In the genomic region with DNA sequence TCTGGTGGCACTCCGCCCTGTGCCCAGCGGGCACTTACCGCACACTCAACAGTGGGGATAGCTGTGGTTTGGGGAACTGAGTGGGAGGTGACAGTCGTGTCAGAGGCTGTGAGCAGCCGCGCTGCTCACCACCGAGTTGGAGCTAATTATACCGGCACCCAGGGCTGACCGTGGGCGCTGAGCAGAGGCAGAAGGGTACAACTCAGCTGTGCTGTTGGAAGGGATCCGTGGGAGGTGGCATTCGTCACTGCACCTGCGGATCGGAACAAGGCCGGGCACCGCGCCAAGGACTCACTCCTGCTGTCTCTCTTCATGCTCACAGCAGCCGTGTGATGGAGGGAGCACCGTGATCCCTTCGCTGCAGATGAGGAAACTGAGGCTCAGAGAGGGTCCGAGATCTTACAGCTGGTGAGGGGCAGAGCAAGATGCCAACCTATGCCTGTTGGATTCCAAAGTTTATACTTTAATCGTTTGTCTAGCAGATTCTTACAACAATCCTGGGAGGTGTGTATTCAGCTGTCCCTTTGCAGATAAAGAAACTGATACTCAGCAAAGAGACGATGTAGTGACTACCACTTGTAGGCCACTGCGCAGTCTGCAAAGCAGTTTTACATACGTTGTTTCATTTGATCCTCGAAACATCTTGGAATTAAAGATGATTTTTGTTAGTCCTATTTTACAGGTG, we compare ENCODE assay signal across 8 cellular contexts. TPM values are rescaled to one million over a fixed set of nuclear protein-coding genes. Genes with fewer than 3 reads are reported as not detected.
DNase-seq lines count a peak whose midpoint lies in the region; ATAC-seq, FAIRE-seq and TF ChIP-seq lines count a peak whose summit lies in the region.

No MANE protein-coding gene starts in this region.

- TF ChIP-seq CTCF in H1 (IDR thresholded peaks at IDR 0.05; ENCODE audit: control extremely low read depth in 1 of 3, insufficient read depth in 1 of 3, low read depth in 1 of 3, low read length in 3 of 3) = no peak

- H4K8ac ChIP-seq in H1 (ENCODE audit: extremely low read depth, insufficient read depth, low read length) = no peak overlapping the region

- no peaks in the 10 kb centered on the region for H3K27me3 Mint-ChIP-seq in activated CD4-positive, alpha-beta memory T cell treated with anti-CD3 and anti-CD28 coated beads, Interleukin-2, amount 10 ng/mL, durations not matched to agents 7 days and 5 days

- H2BK20ac ChIP-seq in H1 (ENCODE audit: low read length) = no peak overlapping the region

- no peak overlapping the region for H2BK120ac ChIP-seq in H1 (replicated peaks; ENCODE audit: low read depth, low read length)

- POLR2A ChIA-PET in activated CD4-positive, alpha-beta memory T cell treated with anti-CD3 and anti-CD28 coated beads, Interleukin-2, amount 10 ng/mL, durations not matched to agents 7 days and 5 days (lab: Charles Lee) = interaction anchor here (0.9 to 2.0 kb wide), 7 partner anchors 18 to 472 kb away, joined by 4 to 7 read pairs (median 4); a partner anchor contains a TSS
- POLR2A ChIA-PET in H1 (lab: Charles Lee; ENCODE audit: partially characterized antibody) = interaction anchor here (0.7 to 3.3 kb wide), 3 partner anchors 16 to 52 kb away, joined by 3 to 17 read pairs (median 4); no protein-coding TSS in a partner anchor

- no peak for FAIRE-seq in H1 (lab: Jason Lieb, UNC)

- no peaks in the 10 kb centered on the region; a peak in 1 of 8 replicates for H3K36me3 ChIP-seq in H1 (ENCODE audit: control insufficient read depth in 2 of 4, insufficient read depth in 4 of 4, low read length in 3 of 4)

- no peak overlapping the region for H3K14ac ChIP-seq in H1 (ENCODE audit: insufficient read length)

- DNase-seq in NCI-H2196 (lab: John Stamatoyannopoulos, UW; ENCODE audit: unreplicated experiment) (peak; percentile 84), H1 (ENCODE audit: low read depth in 1 of 2, low spot score in 2 of 2) (no peak), myocyte (ENCODE audit: low read depth) (peak; percentile 94), KBM-7 (no peak)
- DNase-seq in activated CD4-positive, alpha-beta memory T cell treated with anti-CD3 and anti-CD28 coated beads, Interleukin-2, amount 10 ng/mL, durations not matched to agents 7 days and 5 days = peak; percentile 67
- DNase-seq in stimulated activated CD8-positive, alpha-beta memory T cell treated with anti-CD3 and anti-CD28 coated beads, Interleukin-7, amount 100 ng/mL, for 4 hours (ENCODE audit: low read depth in 2 of 2) = peak; percentile 88 to 91

- peaks cover 5 to 32% of the 10 kb centered on the region in 2 experiments for H3K79me2 ChIP-seq in H1 (ENCODE audit: control insufficient read depth in 1 of 2, insufficient read depth in 2 of 2, low read length in 2 of 2)

- H3K4me3 ChIP-seq in H1 (ENCODE audit: extremely low read depth in 1 of 4, insufficient read depth in 2 of 4, low read depth in 3 of 4, low read length in 4 of 4) = peak overlapping the region; percentile 72 to 88 (median 82)

- peaks cover 62% of the 10 kb centered on the region for H3K4me1 Mint-ChIP-seq in activated CD4-positive, alpha-beta memory T cell treated with anti-CD3 and anti-CD28 coated beads, Interleukin-2, amount 10 ng/mL, durations not matched to agents 7 days and 5 days

- H3K9me3 ChIP-seq in H1 (ENCODE audit: insufficient read depth in 2 of 2, low read depth in 1 of 2, low read length in 1 of 2) = no peaks in the 10 kb centered on the region

- no peak overlapping the region for H2BK12ac ChIP-seq in H1 (ENCODE audit: low read depth, low read length)

- H3K23ac ChIP-seq in H1 (ENCODE audit: insufficient read length) = no peak overlapping the region

- H3K27ac Mint-ChIP-seq in activated CD4-positive, alpha-beta memory T cell treated with anti-CD3 and anti-CD28 coated beads, Interleukin-2, amount 10 ng/mL, durations not matched to agents 7 days and 5 days = peak overlapping the region; percentile 93

- no peak overlapping the region; a peak in 1 of 7 replicates for H3K9ac ChIP-seq in H1 (replicated peaks in 1 of 4; ENCODE audit: extremely low read depth in 1 of 4, low read depth in 3 of 4, low read length in 3 of 4)

- H4K20me1 ChIP-seq in H1 (replicated peaks in 1 of 2; ENCODE audit: control insufficient read depth in 1 of 2, insufficient read depth in 2 of 2, low read length in 2 of 2) = peaks cover 2 to 3% of the 10 kb centered on the region in 2 experiments

- peak overlapping the region; percentile 47; the same call in 1 of the 2 replicates for H2AFZ ChIP-seq in H1 (ENCODE audit: low read length)

- H3K79me1 ChIP-seq in H1 (ENCODE audit: low read depth, low read length) = peaks cover 7% of the 10 kb centered on the region

- TF ChIP-seq POLR2A in H1 (IDR thresholded peaks at IDR 0.05; ENCODE audit: control extremely low read depth in 1 of 2, low read depth in 2 of 2, low read length in 2 of 2) = no peak

- H3K4me1 ChIP-seq in H1 (replicated peaks in 1 of 4; ENCODE audit: control insufficient read depth in 3 of 4, insufficient read depth in 4 of 4, low read length in 3 of 4) = peaks cover 0 to 10% (median 2%) of the 10 kb centered on the region in 4 experiments; a peak in 4 of 7 replicates

- H3K18ac ChIP-seq in H1 (ENCODE audit: extremely low read depth, low read length) = no peak overlapping the region; the same call in 1 of the 2 replicates

- H3K4me2 ChIP-seq in H1 (ENCODE audit: insufficient read depth in 1 of 2, low read depth in 2 of 2, low read length in 2 of 2) = peak overlapping the region; percentile 80 to 91

- no peak overlapping the region for H3K27ac ChIP-seq in H1 (ENCODE audit: low read depth, low read length)

- H3K27me3 ChIP-seq in H1 (replicated peaks in 1 of 4; ENCODE audit: control insufficient read depth in 3 of 4, extremely low read depth in 1 of 4, insufficient read depth in 3 of 4, low read length in 3 of 4) = peaks cover 0 to 5% (median 0%) of the 10 kb centered on the region in 4 experiments; a peak in 2 of 7 replicates

- H4K5ac ChIP-seq in H1 (ENCODE audit: insufficient read length, low read depth, low read length) = no peak overlapping the region

- TF ChIP-seq RAD21 in H1 (IDR thresholded peaks at IDR 0.05 in 1 of 2, conservative IDR thresholded peaks at IDR 0.05 in 1 of 2; ENCODE audit: low read depth in 2 of 2, low read length in 2 of 2) = no peak

- H3K23me2 ChIP-seq in H1 (ENCODE audit: low read depth, low read length) = peaks cover 8% of the 10 kb centered on the region

- H2BK5ac ChIP-seq in H1 (ENCODE audit: low read depth, low read length) = no peak overlapping the region

- CTCF ChIA-PET in activated CD4-positive, alpha-beta memory T cell treated with anti-CD3 and anti-CD28 coated beads, Interleukin-2, amount 10 ng/mL, durations not matched to agents 7 days and 5 days (lab: Charles Lee) = interaction anchor here (0.9 to 2.9 kb wide), 13 partner anchors 13 to 437 kb away, joined by 3 to 24 read pairs (median 4); no protein-coding TSS in a partner anchor
- CTCF ChIA-PET in H1 (lab: Charles Lee; ENCODE audit: partially characterized antibody) = interaction anchor here (0.7 to 1.3 kb wide), 11 partner anchors 8 to 279 kb away, joined by 3 to 5 read pairs (median 3); no protein-coding TSS in a partner anchor

- no peak overlapping the region for H4K91ac ChIP-seq in H1 (replicated peaks; ENCODE audit: insufficient read length, low read length)

- H2BK15ac ChIP-seq in H1 (ENCODE audit: low read length) = 0 out of 2 replicates have a peak overlapping the region, but pooled peaks have one; percentile 16

- no peaks in the 10 kb centered on the region for H3K9me3 Mint-ChIP-seq in activated CD4-positive, alpha-beta memory T cell treated with anti-CD3 and anti-CD28 coated beads, Interleukin-2, amount 10 ng/mL, durations not matched to agents 7 days and 5 days

- no peak overlapping the region for H3K4ac ChIP-seq in H1 (replicated peaks; ENCODE audit: insufficient read length, low read depth, low read length)

- H2AK5ac ChIP-seq in H1 (ENCODE audit: low read depth, low read length) = no peak overlapping the region

- H3K56ac ChIP-seq in H1 (replicated peaks; ENCODE audit: insufficient read length, low read depth, low read length) = no peak overlapping the region

- in situ Hi-C loops in KBM-7 (cut with MboI; ENCODE audit: low pct_unique_long_range_greater_than_20kb, low sequenced_read_pairs) = no loop called here

- ATAC-seq in GM18861 (IDR thresholded peaks at IDR 0.05; ENCODE audit: unreplicated experiment) (peak; percentile 19), HG03045 (IDR thresholded peaks at IDR 0.05; ENCODE audit: unreplicated experiment) (peak; percentile 44)

- no peak for TF ChIP-seq EP300 in H1 (IDR thresholded peaks at IDR 0.05; ENCODE audit: borderline replicate concordance in 1 of 2, low read depth in 2 of 2, low read length in 2 of 2)

- WGBS in H1 (ENCODE audit: extremely low coverage in 1 of 2, insufficient coverage in 1 of 2, insufficient read length in 1 of 2, insufficient replicate concordance in 2 of 2, low coverage in 1 of 2, low lambda C conversion rate in 2 of 2, missing lambda C conversion rate in 1 of 2), 2 experiments = 21% methylated on average over 23 of the region's 26 CpGs; no CpG with 5 or more reads in 1 of the 2 experiments

- H3K36me3 Mint-ChIP-seq in activated CD4-positive, alpha-beta memory T cell treated with anti-CD3 and anti-CD28 coated beads, Interleukin-2, amount 10 ng/mL, durations not matched to agents 7 days and 5 days (ENCODE audit: low read depth) = peaks cover 21% of the 10 kb centered on the region

- H3K4me3 Mint-ChIP-seq in activated CD4-positive, alpha-beta memory T cell treated with anti-CD3 and anti-CD28 coated beads, Interleukin-2, amount 10 ng/mL, durations not matched to agents 7 days and 5 days = peak overlapping the region; percentile 91

TF ChIP-seq in H1, 55 proteins besides CTCF, POLR2A, EP300 and RAD21 (continues in another document):
- 0 out of 4 replicates have a peak, but pooled peaks of 1 of the 2 experiments have one; percentile 9 for TF ChIP-seq SIN3A (conservative IDR thresholded peaks at IDR 0.05 in 1 of 2, IDR thresholded peaks at IDR 0.05 in 1 of 2; ENCODE audit: low read depth in 1 of 2, low read length in 2 of 2)
- no peak for TF ChIP-seq TAF7 (optimal IDR thresholded peaks at IDR 0.05; ENCODE audit: borderline replicate concordance, low read depth, low read length)

RNA-seq across cellular contexts. Expression of a gene that starts 0.7 kb away (rescaled TPM):
- total RNA-seq in activated CD4-positive, alpha-beta memory T cell treated with anti-CD3 and anti-CD28 coated beads, Interleukin-2, amount 10 ng/mL, durations not matched to agents 7 days and 5 days = 10 to 100 TPM; 85.6 to 97.6 TPM
- total RNA-seq in H1 (2021; fragmentation: NEBNext Ultra II Directional; extraction: Animal tissue kit (Norgen Biotek cat#: 25700)) = 31.1 and 39.7 TPM in 2 replicates
- polyA plus RNA-seq in H1 (2011; rRNA removed) = 34.3 and 35.6 TPM in 2 replicates
- polyA plus RNA-seq in H1 (2011; cell fraction: cytosol; rRNA removed) = 31.1 TPM
- polyA plus RNA-seq in H1 (2011; cell fraction: nucleus; rRNA removed) = 70.5 TPM
- 24.7 to 27.5 TPM (median 25.8 TPM) in 4 replicates for polyA plus RNA-seq in H1 (2012, experiment 1 of 2)
- polyA plus RNA-seq in H1 (2012, experiment 2 of 2) = 12.8 TPM
- polyA plus RNA-seq in H1 (2013, experiment 1 of 2) = 16.7 TPM
- 15.7 TPM for polyA plus RNA-seq in H1 (2013, experiment 2 of 2)
- 62.0 and 68.2 TPM in 2 replicates for polyA minus RNA-seq in H1 (2011; rRNA and poly(A)+ RNA removed)
- 22.8 TPM for polyA minus RNA-seq in H1 (2011; cell fraction: cytosol; rRNA and poly(A)+ RNA removed)
- 38.0 TPM for polyA minus RNA-seq in H1 (2011; cell fraction: nucleus; rRNA and poly(A)+ RNA removed)
- 67.1 and 68.6 TPM in 2 replicates for total RNA-seq in myocyte
- 41.8 TPM for polyA plus RNA-seq in myocyte (2012)

Comparison
In these comparisons a context has a peak if more than half of its experiments do, and no peak if none do; other contexts are left out.
1. DNase-seq: peak in NCI-H2196 (single experiment), activated CD4-positive, alpha-beta memory T cell treated with anti-CD3 and anti-CD28 coated beads, Interleukin-2, amount 10 ng/mL, durations not matched to agents 7 days and 5 days (single experiment), myocyte (single experiment) and stimulated activated CD8-positive, alpha-beta memory T cell treated with anti-CD3 and anti-CD28 coated beads, Interleukin-7, amount 100 ng/mL, for 4 hours (2 of 2); none in H1 (0 of 2) and KBM-7 (single experiment).